Comparison of ENCODE assay signal across 15 cellular contexts in the genomic region with DNA sequence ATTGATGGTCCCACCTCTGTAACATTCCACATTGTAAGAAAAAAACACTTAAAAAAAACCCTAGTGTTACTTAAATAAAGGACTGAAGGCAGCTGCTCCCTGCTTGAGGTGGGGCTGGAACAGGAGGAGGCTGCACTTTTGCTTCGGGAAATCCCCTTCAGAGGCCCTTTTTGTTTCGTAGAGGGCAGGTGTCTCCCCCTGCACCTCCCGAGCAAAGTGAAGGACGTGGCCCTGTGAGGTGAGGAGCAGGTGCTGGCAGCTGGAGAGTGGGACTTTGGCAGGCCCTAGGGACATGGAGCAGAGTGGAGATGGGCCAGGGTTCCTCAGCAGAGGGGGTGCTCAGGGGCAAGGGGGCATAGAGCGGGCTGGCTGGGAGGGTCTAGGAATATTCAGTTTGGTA. TPM values are rescaled to one million over a fixed set of nuclear protein-coding genes. Genes with fewer than 3 reads are reported as not detected.
DNase-seq lines count a peak whose midpoint lies in the region; ATAC-seq, FAIRE-seq and TF ChIP-seq lines count a peak whose summit lies in the region.
"Had no signal": no experiment of that assay in that cellular context is flagged by ENCODE, and none has a peak within 500 bp of the region (broad histone marks: within the 10 kb centered on the region; RNA-seq: fewer than 3 reads in every experiment).

No MANE protein-coding gene starts in this region.

- ATAC-seq in GM21515 (IDR thresholded peaks at IDR 0.05; ENCODE audit: unreplicated experiment) (peak; percentile 71), left lung (no peak)
- ATAC-seq: left cardiac atrium had no signal

- intact Hi-C loops in left lung (cut with DNase I), result no loop called here

- no peaks in the 10 kb centered on the region for H3K9me3 ChIP-seq in left lung
- H3K9me3 ChIP-seq: SJSA1 had no signal

- no peak for TF ChIP-seq POLR2A in GM12892 (IDR thresholded peaks at IDR 0.05; ENCODE audit: low read depth, low read length)

- no peaks in the 10 kb centered on the region for H3K27me3 ChIP-seq in left lung

- FAIRE-seq in GM12892 (lab: Jason Lieb, UNC), result peak; percentile 70

- H3K4me1 ChIP-seq in left lung, result no peaks in the 10 kb centered on the region
- H3K4me1 ChIP-seq: SJSA1 had no signal

- H3K36me3 ChIP-seq in left lung, result no peaks in the 10 kb centered on the region
- H3K36me3 ChIP-seq: SJSA1 had no signal

- DNase-seq in GM12892 (ENCODE audit: insufficient read length) (peak; percentile 72), NCI-H1092 treated with DMSO at 0.1 percent for 48 hours (lab: John Stamatoyannopoulos, UW) (peak; percentile 38), epithelial cell of esophagus (ENCODE audit: low read depth) (peak; percentile 18), left lung (no peak), T-helper 9 cell (no peak), cerebellar nuclear complex (lab: John Stamatoyannopoulos, UW) (no peak), EL (no peak)
- DNase-seq: activated effector memory CD4-positive, alpha-beta T cell treated with anti-CD3 and anti-CD28 coated beads, Interleukin-2, amount 50 U/mL, for 16 hours; DMS 273 treated with DMSO at 0.1 percent for 48 hours; GOT3; KG1; left cardiac atrium had no signal

- no peak overlapping the region for H3K27ac ChIP-seq in left lung
- H3K27ac ChIP-seq: epithelial cell of prostate, SJSA1 had no signal

- no peak overlapping the region for H3K4me3 ChIP-seq in epithelial cell of esophagus (ENCODE audit: low read length)
- H3K4me3 ChIP-seq in left lung, result no peak overlapping the region
- H3K4me3 ChIP-seq: SJSA1 had no signal

- TF ChIP-seq CTCF in epithelial cell of esophagus (IDR thresholded peaks at IDR 0.05; ENCODE audit: insufficient read depth, low read depth, low read length, missing control alignments) (no peak), left lung (IDR thresholded peaks at IDR 0.05) (no peak)

RNA-seq across cellular contexts. Expression of gene WNT4, which starts 33.4 kb away (rescaled TPM):
- polyA plus RNA-seq in GM12892 (2012; ENCODE audit: missing spikeins), result 0.49 TPM
- 1 to 10 TPM; 1.8 to 4.0 TPM for total RNA-seq in left lung
- total RNA-seq: SJSA1 had no signal

Comparison
In these comparisons a context has a peak if more than half of its experiments do, and no peak if none do; other contexts are left out.
1. DNase-seq: peak in GM12892 (single experiment), NCI-H1092 treated with DMSO at 0.1 percent for 48 hours (single experiment) and epithelial cell of esophagus (single experiment); none in left lung (0 of 2), T-helper 9 cell (single experiment), cerebellar nuclear complex (0 of 2) and EL (single experiment).